1 cellular context compared by ENCODE assay signal in the genomic region with DNA sequence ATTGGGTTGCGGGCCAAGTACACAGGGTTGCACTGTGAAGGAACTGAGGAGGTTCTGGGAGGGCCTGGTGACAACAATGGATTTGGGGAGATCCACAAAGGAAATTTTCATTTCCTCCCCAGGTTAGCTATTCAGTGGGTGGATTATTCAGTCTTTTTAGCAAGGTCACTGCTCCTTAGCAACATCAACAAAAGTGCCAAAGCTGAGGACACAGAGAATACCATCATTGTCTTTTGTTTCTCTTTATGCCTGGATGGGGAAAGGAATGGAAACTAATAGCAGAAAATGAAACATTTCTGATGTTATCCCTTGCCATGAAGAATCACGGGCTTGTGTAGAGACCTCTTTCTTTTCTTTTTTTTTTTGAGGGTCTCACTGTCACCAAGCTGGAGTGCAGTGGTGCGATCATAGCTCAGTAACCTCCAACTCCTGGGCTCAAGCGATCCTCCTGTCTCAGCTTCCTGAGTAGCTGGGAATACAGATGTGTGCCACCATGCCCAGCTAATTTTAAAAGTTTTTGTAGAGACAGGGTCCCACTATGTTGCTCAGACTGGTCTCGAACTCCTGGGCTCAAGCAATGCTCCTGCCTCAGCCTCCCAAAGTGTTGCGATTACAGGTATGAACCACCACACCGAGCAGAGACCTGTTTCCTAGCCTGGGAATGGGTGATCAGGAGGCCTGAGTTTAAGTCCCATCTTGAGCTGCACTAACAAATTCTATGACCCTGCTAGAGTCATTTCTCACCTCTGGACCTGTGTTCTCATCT.
TF ChIP-seq lines count a peak whose summit lies in the region.

No MANE protein-coding gene starts in this region.

TF ChIP-seq in endothelial cell of umbilical vein, 7 proteins besides CTCF, POLR2A, EP300 and RAD21:
- no peak for TF ChIP-seq FOS (IDR thresholded peaks at IDR 0.05; ENCODE audit: borderline replicate concordance, insufficient read depth, low read length)
- TF ChIP-seq MAX (IDR thresholded peaks at IDR 0.05; ENCODE audit: insufficient read depth, insufficient read length): no peak
- TF ChIP-seq EZH2 (IDR thresholded peaks at IDR 0.05; ENCODE audit: borderline replicate concordance, low read depth, low read length, severe bottlenecking): no peak
- TF ChIP-seq GATA2 (IDR thresholded peaks at IDR 0.05; ENCODE audit: insufficient read depth, insufficient read length, low read depth, low read length): no peak
- TF ChIP-seq JUN (IDR thresholded peaks at IDR 0.05; ENCODE audit: borderline replicate concordance, insufficient read depth, insufficient read length, low read depth): no peak
- no peak for TF ChIP-seq MYC (IDR thresholded peaks at IDR 0.05; ENCODE audit: low read depth, low read length)
- no peak for TF ChIP-seq POLR2AphosphoS5 (IDR thresholded peaks at IDR 0.05; ENCODE audit: insufficient read depth, low read depth, low read length)
